17 cellular contexts compared by ENCODE assay signal in the genomic region with DNA sequence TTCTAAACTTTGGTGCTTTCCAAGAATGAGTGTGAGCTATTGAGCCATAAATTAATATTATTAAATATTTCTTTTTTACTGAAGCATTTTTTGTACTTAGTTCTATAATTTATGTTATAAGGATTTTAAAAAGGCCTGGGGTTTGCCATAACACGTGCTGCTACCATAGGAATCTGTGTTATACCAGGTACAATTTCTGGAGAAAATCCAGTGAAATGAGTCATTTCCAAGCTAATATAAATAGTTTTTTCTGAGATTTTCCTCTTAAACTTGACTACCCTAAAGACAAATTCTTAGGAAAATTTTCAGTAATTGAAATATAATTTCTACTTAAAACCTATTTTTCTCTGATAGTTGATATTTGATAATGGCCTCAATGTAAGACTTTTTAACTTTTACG.
"Had no signal": no experiment of that assay in that cellular context is flagged by ENCODE, and none has a peak within 500 bp of the region (broad histone marks: within the 10 kb centered on the region; RNA-seq: fewer than 3 reads in every experiment).

No MANE protein-coding gene starts in this region.

- H3K27ac Mint-ChIP-seq: naive thymus-derived CD8-positive, alpha-beta T cell; stimulated activated memory B cell treated with anti-CD40 and anti-IgM and Interleukin-4, amounts not matched to agents 10 μg/mL and 1 μg/mL and 100 μg/mL, for 72 hours; stimulated activated naive CD8-positive, alpha-beta T cell treated with anti-CD3 and anti-CD28 coated beads, Interleukin-15, amount 100 ng/mL, for 72 hours had no signal

- H3K4me1 Mint-ChIP-seq: naive thymus-derived CD8-positive, alpha-beta T cell; stimulated activated memory B cell treated with anti-CD40 and anti-IgM and Interleukin-4, amounts not matched to agents 10 μg/mL and 1 μg/mL and 100 μg/mL, for 72 hours; stimulated activated naive CD8-positive, alpha-beta T cell treated with anti-CD3 and anti-CD28 coated beads, Interleukin-15, amount 100 ng/mL, for 72 hours had no signal

- H3K4me3 Mint-ChIP-seq: naive thymus-derived CD8-positive, alpha-beta T cell; stimulated activated memory B cell treated with anti-CD40 and anti-IgM and Interleukin-4, amounts not matched to agents 10 μg/mL and 1 μg/mL and 100 μg/mL, for 72 hours; stimulated activated naive CD8-positive, alpha-beta T cell treated with anti-CD3 and anti-CD28 coated beads, Interleukin-15, amount 100 ng/mL, for 72 hours had no signal

- H3K4me1 ChIP-seq: heart left ventricle, psoas muscle, right lobe of liver, testis, tibial nerve, upper lobe of right lung, vagina had no signal

- H3K9me3 ChIP-seq: heart left ventricle, mucosa of descending colon, neutrophil, psoas muscle, right lobe of liver, testis, tibial nerve, upper lobe of right lung, vagina had no signal

- H3K36me3 ChIP-seq: heart left ventricle, neutrophil, right lobe of liver, tibial nerve, upper lobe of right lung, vagina had no signal

- H3K4me3 ChIP-seq: heart left ventricle, mucosa of descending colon, psoas muscle, right lobe of liver, testis, tibial nerve, upper lobe of right lung, vagina had no signal

- H3K27me3 ChIP-seq: heart left ventricle, neutrophil, right lobe of liver, testis, tibial nerve, upper lobe of right lung, vagina had no signal

- H3K27ac ChIP-seq: heart left ventricle, neutrophil, psoas muscle, right lobe of liver, testis, tibial nerve, upper lobe of right lung, vagina had no signal

- H3K27me3 Mint-ChIP-seq: naive thymus-derived CD8-positive, alpha-beta T cell; stimulated activated memory B cell treated with anti-CD40 and anti-IgM and Interleukin-4, amounts not matched to agents 10 μg/mL and 1 μg/mL and 100 μg/mL, for 72 hours; stimulated activated naive CD8-positive, alpha-beta T cell treated with anti-CD3 and anti-CD28 coated beads, Interleukin-15, amount 100 ng/mL, for 72 hours had no signal

- H3K36me3 Mint-ChIP-seq: naive thymus-derived CD8-positive, alpha-beta T cell; stimulated activated memory B cell treated with anti-CD40 and anti-IgM and Interleukin-4, amounts not matched to agents 10 μg/mL and 1 μg/mL and 100 μg/mL, for 72 hours had no signal

- ATAC-seq: heart left ventricle; left lobe of liver; mucosa of descending colon; naive thymus-derived CD8-positive, alpha-beta T cell; psoas muscle; right lobe of liver; stimulated activated memory B cell treated with anti-CD40 and anti-IgM and Interleukin-4, amounts not matched to agents 10 μg/mL and 1 μg/mL and 100 μg/mL, for 72 hours; stimulated activated naive CD8-positive, alpha-beta T cell treated with anti-CD3 and anti-CD28 coated beads, Interleukin-15, amount 100 ng/mL, for 72 hours; upper lobe of right lung had no signal

- DNase-seq: cortex of kidney; heart left ventricle; hippocampal formation; mucosa of descending colon; naive thymus-derived CD8-positive, alpha-beta T cell; psoas muscle; retina; right lobe of liver; stimulated activated CD4-positive, alpha-beta T cell treated with anti-CD3 and anti-CD28 coated beads, Interleukin-4, amount 100 ng/mL, for 24 hours; stimulated activated naive CD8-positive, alpha-beta T cell treated with anti-CD3 and anti-CD28 coated beads, Interleukin-15, amount 100 ng/mL, for 72 hours; testis; upper lobe of right lung had no signal
